In genomic region chr1:92486251-92487077, GRCh38 we compare ENCODE assay signal across 8 cellular contexts. TPM values are rescaled to one million over a fixed set of nuclear protein-coding genes. Genes with fewer than 3 reads are reported as not detected.
DNase-seq lines count a peak whose midpoint lies in the region; ATAC-seq and TF ChIP-seq lines count a peak whose summit lies in the region.

Gene GFI1 (minus strand): TSS chr1:92486925. CDS start chr1:92483487, 3,438 bp downstream.

- no peak for ATAC-seq in Right ventricle myocardium inferior
- ATAC-seq in HG03064 (IDR thresholded peaks at IDR 0.05; ENCODE audit: low read depth, unreplicated experiment), result peak; percentile 2

- H3K27me3 ChIP-seq in adrenal gland (peaks cover 47% of the 10 kb centered on the region), kidney epithelial cell (ENCODE audit: control insufficient read depth, insufficient read depth, low read length) (peaks cover 59% of the 10 kb centered on the region)

- H3K27ac ChIP-seq in adrenal gland, result peak within 1 kb of the TSS in 1 of 5 donors; percentile 10

- H3K4me3 ChIP-seq in adrenal gland (peak within 1 kb of the TSS in 3 of 4 donors; percentile 11 to 62 (median 32)), kidney epithelial cell (ENCODE audit: low read depth, low read length) (peak within 1 kb of the TSS; percentile 33)

- H3K36me3 ChIP-seq in adrenal gland (replicated peaks in 1 of 2) (no peaks in the 10 kb centered on the region), kidney epithelial cell (ENCODE audit: control insufficient read depth, insufficient read depth, low read length) (no peaks in the 10 kb centered on the region)

- TF ChIP-seq POLR2A in adrenal gland (IDR thresholded peaks at IDR 0.05), result no peak

- no peaks in the 10 kb centered on the region for H3K9me3 ChIP-seq in adrenal gland (replicated peaks in 1 of 3)

- no peak for TF ChIP-seq CTCF in adrenal gland (IDR thresholded peaks at IDR 0.05)
- TF ChIP-seq CTCF in kidney epithelial cell (IDR thresholded peaks at IDR 0.05; ENCODE audit: insufficient read depth, low read length, poor library complexity, severe bottlenecking), result no peak

- intact Hi-C loops in Right ventricle myocardium inferior (cut with DNase I), result no loop called here
- intact Hi-C loops in cardiac septum (cut with DNase I), result no loop called here
- intact Hi-C loops in adrenal gland (cut with DNase I), result no loop called here

- WGBS in adrenal gland, 4 donors, result 2 to 4% (median 4%) methylated on average over 13 to 77 of the region's 77 CpGs

- H3K4me1 ChIP-seq in adrenal gland (replicated peaks in 1 of 2), result peaks cover 44 to 49% of the 10 kb centered on the region in 2 donors

- peak; percentile 71 for DNase-seq in Right ventricle myocardium inferior (ENCODE audit: missing footprints)
- DNase-seq in cardiac septum (ENCODE audit: low spot score), result no peak
- peak; percentile 62 for DNase-seq in SKM-1 (lab: John Stamatoyannopoulos, UW; ENCODE audit: unreplicated experiment)
- DNase-seq in adrenal gland, result peak in 4 of 7 donors; percentile 16 to 22 (median 18)
- DNase-seq in kidney epithelial cell (ENCODE audit: low read depth), result no peak
- peak; percentile 50 to 77 (median 51) for DNase-seq in stimulated activated CD4-positive, alpha-beta T cell treated with anti-CD3 and anti-CD28 coated beads, TNF-alpha, amount 100 ng/mL, for 24 hours (ENCODE audit: low read depth in 3 of 3)
- no peak for DNase-seq in mucosa of gallbladder (ENCODE audit: low spot score)

RNA-seq across cellular contexts. Expression of gene GFI1, which starts in this region (rescaled TPM):
- total RNA-seq in Right ventricle myocardium inferior, result 0.08 TPM
- 0.19 TPM for total RNA-seq in cardiac septum
- under 1 TPM in 7 of 8 donors, not detected in 1; 0.11 to 0.93 (median 0.42) TPM for total RNA-seq in adrenal gland
- under 1 TPM; 0.29 to 0.40 (median 0.32) TPM for polyA plus RNA-seq in adrenal gland
- total RNA-seq in kidney epithelial cell, result 0.21 and 1.3 TPM in 2 replicates
- total RNA-seq in mucosa of gallbladder, result 3.0 TPM

Comparison
In these comparisons a context has a peak if more than half of its experiments do, and no peak if none do; other contexts are left out.
1. Peak in DNase-seq in Right ventricle myocardium inferior; RNA of the gene not detected or under 1 TPM.
2. Peak in DNase-seq and H3K4me3 ChIP-seq in adrenal gland; RNA of the gene not detected or under 1 TPM.
3. DNase-seq: peak in SKM-1 (single experiment) and stimulated activated CD4-positive, alpha-beta T cell treated with anti-CD3 and anti-CD28 coated beads, TNF-alpha, amount 100 ng/mL, for 24 hours (3 of 3); none in cardiac septum (single experiment), kidney epithelial cell (single experiment) and mucosa of gallbladder (single experiment).